Comparison of ENCODE assay signal across 1 cellular context in genomic region chr6:26087284-26088115, GRCh38.
TF ChIP-seq lines count a peak whose summit lies in the region.

TSS of gene HFE (plus strand) at chr6:26087429. CDS start at chr6:26087441, 12 bp downstream.

TF ChIP-seq in K562, 482 proteins besides CTCF, POLR2A, EP300 and RAD21 (continued from another document and continues in another):
- TF ChIP-seq TRIM25 (IDR thresholded peaks at IDR 0.05; ENCODE audit: borderline replicate concordance) = no peak
- no peak for TF ChIP-seq TCFL5 (CRISPR knock-in tag; conservative IDR thresholded peaks at IDR 0.05)
- no peak for TF ChIP-seq PCBP2 (IDR thresholded peaks at IDR 0.05; ENCODE audit: low read depth, low read length, poor library complexity, severe bottlenecking)
- no peak for TF ChIP-seq KAT8 (IDR thresholded peaks at IDR 0.05; ENCODE audit: low read depth)
- no peak for TF ChIP-seq ZNF79 (CRISPR knock-in tag; IDR thresholded peaks at IDR 0.05; ENCODE audit: low read depth)
- TF ChIP-seq NCOA2 (IDR thresholded peaks at IDR 0.05; ENCODE audit: partially characterized antibody in 2 of 2) = no peak
- TF ChIP-seq SP2 (IDR thresholded peaks at IDR 0.05; ENCODE audit: extremely low read depth, low read depth, low read length, poor library complexity, severe bottlenecking) = no peak
- peak; percentile 68; the same call in 1 of the 2 replicates for TF ChIP-seq PHF21A (IDR thresholded peaks at IDR 0.05; ENCODE audit: borderline replicate concordance, low read depth)
- TF ChIP-seq MEF2A (IDR thresholded peaks at IDR 0.05; ENCODE audit: control insufficient read depth, low read depth, low read length) = 0 out of 2 replicates have a peak, but pooled peaks have one; percentile 6
- TF ChIP-seq ZNF133 (CRISPR knock-in tag; IDR thresholded peaks at IDR 0.05) = no peak
- no peak for TF ChIP-seq ETS2 (tag; IDR thresholded peaks at IDR 0.05; ENCODE audit: borderline replicate concordance, poor library complexity, severe bottlenecking)
- no peak for TF ChIP-seq TFE3 (CRISPR knock-in tag; IDR thresholded peaks at IDR 0.05)
- TF ChIP-seq POLR3G (IDR thresholded peaks at IDR 0.05; ENCODE audit: extremely low read depth, insufficient read length, insufficient replicate concordance) = no peak
- TF ChIP-seq CBX5 (IDR thresholded peaks at IDR 0.05; ENCODE audit: borderline replicate concordance, low read depth) = 0 out of 2 replicates have a peak, but pooled peaks have one; percentile 28
- no peak for TF ChIP-seq ATF2 (CRISPR knock-in tag; IDR thresholded peaks at IDR 0.05)
- TF ChIP-seq ZNF695 (CRISPR knock-in tag; IDR thresholded peaks at IDR 0.05) = no peak
- TF ChIP-seq ZEB2 (IDR thresholded peaks at IDR 0.05) = no peak
- TF ChIP-seq ZBTB9 (CRISPR knock-in tag; IDR thresholded peaks at IDR 0.05) = 0 out of 2 replicates have a peak, but pooled peaks have one; percentile 11
- TF ChIP-seq CEBPB (tag; IDR thresholded peaks at IDR 0.05) = 0 out of 2 replicates have a peak, but pooled peaks have one; percentile 14
- TF ChIP-seq BRF2 (IDR thresholded peaks at IDR 0.05; ENCODE audit: borderline replicate concordance, insufficient read depth, insufficient read length) = no peak
- TF ChIP-seq GATAD2A (IDR thresholded peaks at IDR 0.05) = no peak
- TF ChIP-seq ZNF140 (CRISPR knock-in tag; IDR thresholded peaks at IDR 0.05) = no peak
- no peak for TF ChIP-seq E2F1 (CRISPR knock-in tag; IDR thresholded peaks at IDR 0.05)
- TF ChIP-seq GABPB1 (CRISPR knock-in tag; IDR thresholded peaks at IDR 0.05) = no peak; the same call in 1 of the 2 replicates
- TF ChIP-seq POLR2AphosphoS2 (IDR thresholded peaks at IDR 0.05; ENCODE audit: low read length) = no peak
- TF ChIP-seq NR2F6 (CRISPR knock-in tag; IDR thresholded peaks at IDR 0.05) = no peak
- no peak for TF ChIP-seq POLR2H (tag; IDR thresholded peaks at IDR 0.05; ENCODE audit: low read depth)
- peak; percentile 20; the same call in 1 of the 2 replicates for TF ChIP-seq HES1 (IDR thresholded peaks at IDR 0.05; ENCODE audit: low read depth)
- TF ChIP-seq ETS1 (conservative IDR thresholded peaks at IDR 0.05; ENCODE audit: control insufficient read depth, low read depth, low read length) = no peak
- no peak for TF ChIP-seq ARHGAP35 (IDR thresholded peaks at IDR 0.05; ENCODE audit: partially characterized antibody)
- no peak for TF ChIP-seq ZNF212 (CRISPR knock-in tag; IDR thresholded peaks at IDR 0.05)
- no peak for TF ChIP-seq ZBED1 (IDR thresholded peaks at IDR 0.05)
- peak; percentile 51; the same call in 1 of the 2 replicates for TF ChIP-seq ZNF766 (CRISPR knock-in tag; conservative IDR thresholded peaks at IDR 0.05)
- no peak; the same call in 1 of the 2 replicates for TF ChIP-seq ZNF316 (IDR thresholded peaks at IDR 0.05)
- no peak for TF ChIP-seq CBX2 (IDR thresholded peaks at IDR 0.05; ENCODE audit: insufficient read depth, low read length, poor library complexity, severe bottlenecking)
- no peak for TF ChIP-seq CEBPG (CRISPR knock-in tag; IDR thresholded peaks at IDR 0.05)
- no peak for TF ChIP-seq CEBPG (tag; conservative IDR thresholded peaks at IDR 0.05 in 1 of 2, IDR thresholded peaks at IDR 0.05 in 1 of 2)
- no peak for TF ChIP-seq ZNF3 (CRISPR knock-in tag; IDR thresholded peaks at IDR 0.05)
- TF ChIP-seq MCM2 (IDR thresholded peaks at IDR 0.05; ENCODE audit: low read depth) = no peak
- TF ChIP-seq RNF2 (IDR thresholded peaks at IDR 0.05) = no peak
- no peak for TF ChIP-seq TAF9B (IDR thresholded peaks at IDR 0.05; ENCODE audit: partially characterized antibody)
- TF ChIP-seq KAT2B (IDR thresholded peaks at IDR 0.05; ENCODE audit: low read depth, low read length) = no peak
- no peak for TF ChIP-seq NR3C1 (CRISPR knock-in tag; IDR thresholded peaks at IDR 0.05)
- no peak for TF ChIP-seq ZNF217 (CRISPR knock-in tag; IDR thresholded peaks at IDR 0.05)
- TF ChIP-seq ZBTB26 (CRISPR knock-in tag; IDR thresholded peaks at IDR 0.05) = no peak
- TF ChIP-seq SRSF3 (IDR thresholded peaks at IDR 0.05; ENCODE audit: insufficient read depth, low read length) = no peak
- peak; percentile 77 for TF ChIP-seq HMGN3 (IDR thresholded peaks at IDR 0.05; ENCODE audit: borderline replicate concordance, extremely low read depth, insufficient read length, low read depth, low read length)
- no peak for TF ChIP-seq IRF9 (tag; IDR thresholded peaks at IDR 0.05)
- no peak for TF ChIP-seq ILF3 (IDR thresholded peaks at IDR 0.05; ENCODE audit: borderline replicate concordance)
- no peak for TF ChIP-seq XRCC3 (IDR thresholded peaks at IDR 0.05)
- no peak for TF ChIP-seq OTX1 (CRISPR knock-in tag; IDR thresholded peaks at IDR 0.05)
- peak; percentile 40; the same call in 1 of the 2 replicates for TF ChIP-seq BHLHE40 (IDR thresholded peaks at IDR 0.05; ENCODE audit: low read length)
- TF ChIP-seq MLX (CRISPR knock-in tag; conservative IDR thresholded peaks at IDR 0.05) = no peak
- no peak for TF ChIP-seq RNF219 (CRISPR knock-in tag; IDR thresholded peaks at IDR 0.05)
- no peak for TF ChIP-seq MTF1 (CRISPR knock-in tag; IDR thresholded peaks at IDR 0.05; ENCODE audit: borderline replicate concordance)
- peak; percentile 24; the same call in 1 of the 2 replicates for TF ChIP-seq TAF7 (tag; IDR thresholded peaks at IDR 0.05)
- TF ChIP-seq RBM22 (IDR thresholded peaks at IDR 0.05; ENCODE audit: low read depth, low read length, poor library complexity, severe bottlenecking) = no peak
